In the genomic region with DNA sequence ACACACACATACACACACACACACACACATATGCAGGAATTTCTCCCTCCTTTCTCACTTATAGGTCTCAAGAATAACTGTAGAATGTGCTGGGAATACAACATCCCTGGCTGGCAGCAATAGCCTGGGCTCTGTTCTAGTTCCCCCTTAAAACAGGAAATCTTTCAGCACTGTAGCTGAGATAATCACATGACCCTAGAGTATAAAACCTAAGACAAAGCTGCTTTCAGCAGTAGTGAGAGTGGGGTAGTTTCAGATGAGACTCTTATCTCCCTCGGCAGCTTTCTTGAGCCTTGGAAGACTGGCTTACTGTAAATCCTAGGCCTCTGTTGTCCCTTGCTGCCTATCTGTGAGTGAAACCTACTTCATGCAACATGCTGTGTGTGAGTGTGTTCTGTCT, we compare ENCODE assay signal across 14 cellular contexts.
A peak's percentile ranks its signal among the peaks of the same experiment; 100 is the strongest.
DNase-seq lines count a peak whose midpoint lies in the region; ATAC-seq and TF ChIP-seq lines count a peak whose summit lies in the region.
"Had no signal": no experiment of that assay in that cellular context is flagged by ENCODE, and none has a peak within 500 bp of the region (broad histone marks: within the 10 kb centered on the region; RNA-seq: fewer than 3 reads in every experiment).

No MANE protein-coding gene starts in this region.

- H3K4me1 ChIP-seq in Loucy (ENCODE audit: insufficient read depth, low read length, poor library complexity, severe bottlenecking) (no peaks in the 10 kb centered on the region), neural progenitor cell (no peaks in the 10 kb centered on the region)
- H3K4me1 ChIP-seq: ascending aorta, tibial artery had no signal

- H3K9me3 Mint-ChIP-seq in brain, result peaks cover 0 to 6% (median 0%) of the 10 kb centered on the region in 5 experiments
- H3K9me3 Mint-ChIP-seq in neural progenitor cell, result peaks cover 4% of the 10 kb centered on the region
- H3K9me3 Mint-ChIP-seq: activated T-cell treated with anti-CD3 and anti-CD28 coated beads, Interleukin-2, amount 50 U/mL, for 4 hours had no signal

- H2AFZ ChIP-seq in Loucy (ENCODE audit: low read length) (peak overlapping the region; percentile 47), neural progenitor cell (replicated peaks) (peak overlapping the region; percentile 61)

- H3F3A ChIP-seq in Loucy (ENCODE audit: low read depth), result no peaks in the 10 kb centered on the region
- no peaks in the 10 kb centered on the region for H3F3A ChIP-seq in neural progenitor cell (ENCODE audit: low read depth)

- H3K4me2 ChIP-seq in Loucy (ENCODE audit: low read depth, low read length, poor library complexity, severe bottlenecking) (no peak overlapping the region), neural progenitor cell (no peak overlapping the region)

- ATAC-seq in GM21526 (IDR thresholded peaks at IDR 0.05; ENCODE audit: low FRiP score, unreplicated experiment) (peak; percentile 50), GM18867 (IDR thresholded peaks at IDR 0.05; ENCODE audit: unreplicated experiment) (no peak)
- ATAC-seq: activated CD4-positive, CD25-positive, alpha-beta regulatory T cell treated with anti-CD3 and anti-CD28 coated beads, Interleukin-2, amount 50 U/mL, for 24 hours; activated T-cell treated with anti-CD3 and anti-CD28 coated beads, Interleukin-2, amount 50 U/mL, for 4 hours had no signal

- H3K9ac ChIP-seq in Loucy (ENCODE audit: low read depth, low read length, poor library complexity, severe bottlenecking), result no peak overlapping the region
- H3K9ac ChIP-seq in neural progenitor cell, result no peak overlapping the region

- no peaks in the 10 kb centered on the region for H3K9me3 ChIP-seq in Loucy (ENCODE audit: insufficient read depth, low read depth, low read length)
- no peaks in the 10 kb centered on the region for H3K9me3 ChIP-seq in neural progenitor cell (ENCODE audit: low read depth)
- H3K9me3 ChIP-seq: ascending aorta, neutrophil, tibial artery had no signal

- H3K4me3 Mint-ChIP-seq in brain (peak overlapping the region in 1 of 5 experiments; percentile 27), neural progenitor cell (no peak overlapping the region)
- H3K4me3 Mint-ChIP-seq: activated T-cell treated with anti-CD3 and anti-CD28 coated beads, Interleukin-2, amount 50 U/mL, for 4 hours had no signal

- no peaks in the 10 kb centered on the region for H3K9me2 ChIP-seq in Loucy (replicated peaks; ENCODE audit: low read depth, low read length)

- no peaks in the 10 kb centered on the region for H3K79me2 ChIP-seq in Loucy (ENCODE audit: insufficient read depth, low read length)
- H3K79me2 ChIP-seq in neural progenitor cell (ENCODE audit: low read depth), result no peaks in the 10 kb centered on the region

- H3K4me3 ChIP-seq in Loucy (ENCODE audit: low read length, poor library complexity, severe bottlenecking), result no peak overlapping the region
- no peak overlapping the region for H3K4me3 ChIP-seq in neural progenitor cell
- H3K4me3 ChIP-seq: ascending aorta, tibial artery had no signal

- H4K20me1 ChIP-seq in Loucy (ENCODE audit: insufficient read depth, low read length, poor library complexity, severe bottlenecking) (no peaks in the 10 kb centered on the region), neural progenitor cell (ENCODE audit: low read depth) (no peaks in the 10 kb centered on the region)

- H3K27ac Mint-ChIP-seq in brain (peak overlapping the region; percentile 10 to 64 (median 27)), neural progenitor cell (no peak overlapping the region)

- no peak overlapping the region for H3K27ac ChIP-seq in neural progenitor cell
- H3K27ac ChIP-seq: ascending aorta, neutrophil, tibial artery had no signal

- no peak for TF ChIP-seq CTCF in Loucy (conservative IDR thresholded peaks at IDR 0.05; ENCODE audit: low read length)
- no peak for TF ChIP-seq CTCF in brain (conservative IDR thresholded peaks at IDR 0.05)
- no peak for TF ChIP-seq CTCF in neural progenitor cell (IDR thresholded peaks at IDR 0.05)

- H3K36me3 ChIP-seq in Loucy (ENCODE audit: insufficient read depth, low read length) (no peaks in the 10 kb centered on the region), neural progenitor cell (no peaks in the 10 kb centered on the region)
- H3K36me3 ChIP-seq: ascending aorta, neutrophil, tibial artery had no signal

- H3K36me3 Mint-ChIP-seq in brain (no peaks in the 10 kb centered on the region), neural progenitor cell (no peaks in the 10 kb centered on the region)

- no peak for DNase-seq in neural progenitor cell (ENCODE audit: low spot score)
- no peak for DNase-seq in NCI-H526 treated with DMSO at 0.1 percent for 48 hours (lab: John Stamatoyannopoulos, UW)
- DNase-seq in AG08395 (ENCODE audit: low spot score), result no peak
- DNase-seq: activated T-cell treated with anti-CD3 and anti-CD28 coated beads, Interleukin-2, amount 50 U/mL, for 4 hours; NCI-H1417; NCI-H69; tibial artery had no signal

- no peaks in the 10 kb centered on the region for H3K27me3 Mint-ChIP-seq in brain
- no peaks in the 10 kb centered on the region for H3K27me3 Mint-ChIP-seq in neural progenitor cell (ENCODE audit: insufficient read depth, low read depth)

- H3K27me3 ChIP-seq in Loucy (ENCODE audit: insufficient read depth, low read length, poor library complexity, severe bottlenecking) (no peaks in the 10 kb centered on the region), neural progenitor cell (no peaks in the 10 kb centered on the region)
- H3K27me3 ChIP-seq: ascending aorta, neutrophil, tibial artery had no signal

- H3K4me1 Mint-ChIP-seq in brain (peaks cover 16% of the 10 kb centered on the region), neural progenitor cell (peaks cover 6% of the 10 kb centered on the region)
